ENCODE assay signal across 17 cellular contexts in genomic region chr11:133929401-133930052, GRCh38. TPM values are rescaled to one million over a fixed set of nuclear protein-coding genes. Genes with fewer than 3 reads are reported as not detected.
DNase-seq lines count a peak whose midpoint lies in the region; ATAC-seq lines count a peak whose summit lies in the region.
"Had no signal": no experiment of that assay in that cellular context is flagged by ENCODE, and none has a peak within 500 bp of the region (broad histone marks: within the 10 kb centered on the region; RNA-seq: fewer than 3 reads in every experiment).

No MANE protein-coding gene starts in this region.

- peaks cover 14% of the 10 kb centered on the region for H3K36me3 ChIP-seq in CD4-positive, alpha-beta memory T cell (ENCODE audit: insufficient read depth, low read length)
- H3K36me3 ChIP-seq in mesendoderm (ENCODE audit: control insufficient read depth, insufficient read depth, low read length): no peaks in the 10 kb centered on the region
- peaks cover 3% of the 10 kb centered on the region; the same call in 1 of the 2 replicates for H3K36me3 ChIP-seq in HAP-1 (replicated peaks)

- no peak overlapping the region for H3K4me2 ChIP-seq in mesendoderm (ENCODE audit: low read length)
- H3K4me2 ChIP-seq: smooth muscle cell had no signal

- H3K56ac ChIP-seq in mesendoderm (ENCODE audit: low read length): no peak overlapping the region

- H3K27me3 Mint-ChIP-seq in activated CD4-positive, alpha-beta T cell treated with anti-CD3 and anti-CD28 coated beads for 36 hours: no peaks in the 10 kb centered on the region
- H3K27me3 Mint-ChIP-seq in CD4-positive, alpha-beta memory T cell: no peaks in the 10 kb centered on the region

- H3K18ac ChIP-seq in mesendoderm (ENCODE audit: low read length): no peak overlapping the region

- H2AK5ac ChIP-seq in mesendoderm (ENCODE audit: low read length): no peak overlapping the region

- peaks cover 43% of the 10 kb centered on the region for H3K36me3 Mint-ChIP-seq in activated CD4-positive, alpha-beta T cell treated with anti-CD3 and anti-CD28 coated beads for 36 hours (ENCODE audit: low read depth)
- peaks cover 11 to 23% of the 10 kb centered on the region in 2 donors for H3K36me3 Mint-ChIP-seq in CD4-positive, alpha-beta memory T cell
- H3K36me3 Mint-ChIP-seq: natural killer cell treated with Interleukin-12 subunit alpha and Interleukin-12 subunit beta and Interleukin-15 and Interleukin-18, amount 100 ng/mL, for 72 hours had no signal

- peak overlapping the region; percentile 95 for H3K27ac Mint-ChIP-seq in activated CD4-positive, alpha-beta T cell treated with anti-CD3 and anti-CD28 coated beads for 36 hours
- peak overlapping the region; percentile 49 to 95 (median 90) for H3K27ac Mint-ChIP-seq in CD4-positive, alpha-beta memory T cell

- CTCF ChIA-PET in activated CD4-positive, alpha-beta T cell treated with anti-CD3 and anti-CD28 coated beads for 36 hours (lab: Charles Lee): no interaction called here
- CTCF ChIA-PET in CD4-positive, alpha-beta memory T cell (lab: Charles Lee; ENCODE audit: partially characterized antibody): interaction anchor here (2.9 kb wide), 1 partner anchor 18 kb away, joined by 54 read pairs; no protein-coding TSS in a partner anchor

- peak overlapping the region; percentile 62 for H3K4me3 Mint-ChIP-seq in activated CD4-positive, alpha-beta T cell treated with anti-CD3 and anti-CD28 coated beads for 36 hours
- peak overlapping the region in 6 of 8 donors; percentile 52 to 96 (median 93) for H3K4me3 Mint-ChIP-seq in CD4-positive, alpha-beta memory T cell

- H2BK15ac ChIP-seq in mesendoderm (replicated peaks; ENCODE audit: low read depth): no peak overlapping the region

- in situ Hi-C loops in HAP-1 (cut with MboI; ENCODE audit: low sequenced_read_pairs): loop anchor here (5.0 kb wide), 1 partner anchor 213 kb away; no protein-coding TSS in a partner anchor

- no peak overlapping the region for H4K5ac ChIP-seq in mesendoderm (ENCODE audit: low read length)

- peaks cover 28% of the 10 kb centered on the region for H3K4me1 ChIP-seq in CD4-positive, alpha-beta memory T cell (ENCODE audit: insufficient read depth, low read length)
- H3K4me1 ChIP-seq in mesendoderm (ENCODE audit: control insufficient read depth, low read depth, low read length): no peaks in the 10 kb centered on the region
- H3K4me1 ChIP-seq in HAP-1: peaks cover 5% of the 10 kb centered on the region
- H3K4me1 ChIP-seq: psoas muscle, thyroid gland had no signal

- POLR2A ChIA-PET in activated CD4-positive, alpha-beta T cell treated with anti-CD3 and anti-CD28 coated beads for 36 hours (lab: Charles Lee): no interaction called here
- POLR2A ChIA-PET in CD4-positive, alpha-beta memory T cell (lab: Charles Lee; ENCODE audit: partially characterized antibody): interaction anchor here (2.1 kb wide), 1 partner anchor 15 kb away, joined by 5 read pairs; no protein-coding TSS in a partner anchor

- H3K27ac ChIP-seq in CD4-positive, alpha-beta memory T cell (ENCODE audit: low read depth, low read length): no peak overlapping the region
- no peak overlapping the region for H3K27ac ChIP-seq in mesendoderm (ENCODE audit: low read depth, low read length)
- H3K27ac ChIP-seq: psoas muscle, thyroid gland had no signal

- no peaks in the 10 kb centered on the region for H3K9me3 ChIP-seq in CD4-positive, alpha-beta memory T cell (ENCODE audit: control insufficient read depth in 1 of 2, low read length in 2 of 2)
- H3K9me3 ChIP-seq in HAP-1: no peaks in the 10 kb centered on the region
- H3K9me3 ChIP-seq: psoas muscle, thyroid gland had no signal

- peak; percentile 55 for DNase-seq in activated CD4-positive, alpha-beta T cell treated with anti-CD3 and anti-CD28 coated beads for 36 hours
- DNase-seq in activated CD4-positive, alpha-beta T cell treated with anti-CD3 and anti-CD28 coated beads for 48 hours: no peak
- DNase-seq in CD4-positive, alpha-beta memory T cell: no peak
- peak; percentile 54 for DNase-seq in activated T-cell treated with anti-CD3 and anti-CD28 coated beads, Interleukin-2, amount 50 U/mL, for 48 hours
- DNase-seq in mesendoderm: no peak
- no peak for DNase-seq in HAP-1 (ENCODE audit: low spot score in 2 of 2)
- no peak for DNase-seq in HCEC 1CT
- DNase-seq in NCI-H524 treated with DMSO at 0.1 percent for 48 hours (lab: John Stamatoyannopoulos, UW): no peak
- DNase-seq: hippocampal formation, Kasumi-1, kidney glomerular epithelial cell, mesenchymal stem cell, NCI-H748 treated with DMSO at 0.1 percent for 48 hours, psoas muscle, thyroid gland had no signal

- H3K79me2 ChIP-seq in mesendoderm (ENCODE audit: control insufficient read depth, insufficient read depth, low read length): no peaks in the 10 kb centered on the region

- WGBS in mesendoderm (ENCODE audit: extremely low coverage, insufficient coverage, low lambda C conversion rate): no CpG with 5 or more reads among the region's 20 CpGs

- no peak overlapping the region for H3K9ac ChIP-seq in mesendoderm (ENCODE audit: low read length)

- no peak overlapping the region for H3K4me3 ChIP-seq in CD4-positive, alpha-beta memory T cell (ENCODE audit: low read length in 2 of 2)
- H3K4me3 ChIP-seq in mesendoderm (ENCODE audit: low read length) (no peak overlapping the region), HAP-1 (no peak overlapping the region)
- H3K4me3 ChIP-seq: psoas muscle, smooth muscle cell, thyroid gland had no signal

- H2BK5ac ChIP-seq in mesendoderm (ENCODE audit: low read length): no peak overlapping the region

- H4K8ac ChIP-seq in mesendoderm (ENCODE audit: low read depth, low read length): no peak overlapping the region

- H3K4ac ChIP-seq in mesendoderm (ENCODE audit: low read depth, low read length): no peak overlapping the region

- peak overlapping the region; percentile 80 for H3K23ac ChIP-seq in mesendoderm (ENCODE audit: low read length)

- intact Hi-C loops in activated CD4-positive, alpha-beta T cell treated with anti-CD3 and anti-CD28 coated beads for 36 hours (cut with DNase I, micrococcal nuclease): loop anchor here in 1 of 2 experiments (5.0 kb wide), 2 partner anchors 103 to 123 kb away; no protein-coding TSS in a partner anchor
- intact Hi-C loops in CD4-positive, alpha-beta memory T cell (cut with micrococcal nuclease): loop anchor here (5.0 kb wide), 2 partner anchors 108 to 278 kb away; no protein-coding TSS in a partner anchor

- peaks cover 36% of the 10 kb centered on the region for H3K4me1 Mint-ChIP-seq in activated CD4-positive, alpha-beta T cell treated with anti-CD3 and anti-CD28 coated beads for 36 hours
- peaks cover 16 to 44% (median 22%) of the 10 kb centered on the region in 4 donors for H3K4me1 Mint-ChIP-seq in CD4-positive, alpha-beta memory T cell

- H2BK120ac ChIP-seq in mesendoderm (ENCODE audit: low read depth, low read length): no peak overlapping the region

- no peaks in the 10 kb centered on the region for H3K9me3 Mint-ChIP-seq in activated CD4-positive, alpha-beta T cell treated with anti-CD3 and anti-CD28 coated beads for 36 hours (ENCODE audit: low read depth)
- peaks cover 0 to 2% (median 0%) of the 10 kb centered on the region in 8 donors for H3K9me3 Mint-ChIP-seq in CD4-positive, alpha-beta memory T cell
- H3K9me3 Mint-ChIP-seq: natural killer cell treated with Interleukin-12 subunit alpha and Interleukin-12 subunit beta and Interleukin-15 and Interleukin-18, amount 100 ng/mL, for 72 hours had no signal

- peak; percentile 5 for ATAC-seq in activated CD4-positive, alpha-beta T cell treated with anti-CD3 and anti-CD28 coated beads for 36 hours
- ATAC-seq: psoas muscle had no signal

- no peaks in the 10 kb centered on the region for H3K79me1 ChIP-seq in mesendoderm (ENCODE audit: low read length)

- H3K27me3 ChIP-seq in CD4-positive, alpha-beta memory T cell (ENCODE audit: insufficient read depth, low read length): no peaks in the 10 kb centered on the region
- H3K27me3 ChIP-seq in mesendoderm (ENCODE audit: insufficient read depth, low read length, poor library complexity) (no peaks in the 10 kb centered on the region), HAP-1 (ENCODE audit: low read depth) (no peaks in the 10 kb centered on the region)
- H3K27me3 ChIP-seq: thyroid gland had no signal

RNA-seq across cellular contexts. Expression of gene IGSF9B, which starts 27.2 kb away (rescaled TPM):
- total RNA-seq in activated CD4-positive, alpha-beta T cell treated with anti-CD3 and anti-CD28 coated beads for 36 hours: 10 to 100 TPM; 79.0 to 84.2 TPM
- 10 to 100 TPM; 36.0 to 38.6 TPM for total RNA-seq in CD4-positive, alpha-beta memory T cell
- 1 to 10 TPM in 1 of 2 donors, under 1 TPM in 1; 0.59 to 2.5 TPM for polyA plus RNA-seq in CD4-positive, alpha-beta memory T cell
- polyA plus RNA-seq in mesendoderm (2013, experiment 1 of 2): 8.4 TPM
- polyA plus RNA-seq in mesendoderm (2013, experiment 2 of 2): 7.0 TPM

Comparison
In these comparisons a context has a peak if more than half of its experiments do, and no peak if none do; other contexts are left out.
1. DNase-seq: peak in activated CD4-positive, alpha-beta T cell treated with anti-CD3 and anti-CD28 coated beads for 36 hours (single experiment) and activated T-cell treated with anti-CD3 and anti-CD28 coated beads, Interleukin-2, amount 50 U/mL, for 48 hours (2 of 2); none in activated CD4-positive, alpha-beta T cell treated with anti-CD3 and anti-CD28 coated beads for 48 hours (single experiment), CD4-positive, alpha-beta memory T cell (0 of 5), mesendoderm (single experiment), HAP-1 (0 of 2), HCEC 1CT (single experiment) and NCI-H524 treated with DMSO at 0.1 percent for 48 hours (single experiment).